ENCODE assay signal across 12 cellular contexts in the genomic region with DNA sequence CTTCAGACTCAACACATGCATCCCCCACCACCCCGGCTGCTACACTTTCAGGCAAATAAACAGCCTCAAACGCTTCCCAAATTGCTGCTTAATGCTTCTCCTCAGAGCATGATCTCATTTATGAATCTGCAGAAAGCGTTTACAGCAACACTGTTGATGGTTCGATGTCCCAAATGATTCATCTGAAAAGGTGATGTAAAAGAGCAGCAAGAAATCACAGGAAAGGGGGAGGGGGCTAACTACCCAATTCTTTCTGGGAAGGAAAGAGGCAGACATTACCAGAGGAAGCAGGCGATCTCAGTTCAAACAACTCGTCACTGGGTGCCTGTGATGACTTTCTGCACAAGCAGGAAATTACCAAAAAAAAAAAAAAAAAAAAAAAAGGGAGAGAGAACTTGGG.
"Had no signal": no experiment of that assay in that cellular context is flagged by ENCODE, and none has a peak within 500 bp of the region (broad histone marks: within the 10 kb centered on the region; RNA-seq: fewer than 3 reads in every experiment).

No MANE protein-coding gene starts in this region.

- ATAC-seq: activated T-cell treated with anti-CD3 and anti-CD28 coated beads, Interleukin-2, amount 50 U/mL, for 4 hours had no signal

- H3K4me3 ChIP-seq: skin epidermis, stomach had no signal

- DNase-seq: activated CD4-positive, alpha-beta T cell treated with anti-CD3 and anti-CD28 coated beads, Interleukin-2, amount 50 U/mL, for 48 hours; activated CD4-positive, CD25-positive, alpha-beta regulatory T cell treated with anti-CD3 and anti-CD28 coated beads, Interleukin-2, amount 50 U/mL, for 72 hours; activated gamma-delta T cell; activated naive CD8-positive, alpha-beta T cell treated with anti-CD3 and anti-CD28 coated beads for 36 hours; activated T-cell treated with anti-CD3 and anti-CD28 coated beads, Interleukin-2, amount 50 U/mL, for 4 hours; anterior cingulate cortex; hypothalamus; kidney glomerular epithelial cell; midbrain; stimulated activated CD4-positive, alpha-beta T cell treated with anti-CD3 and anti-CD28 coated beads, Interleukin-4, amount 100 ng/mL, for 4 hours; stomach had no signal
